1 cellular context compared by ENCODE assay signal in genomic region chr2:9095690-9096089, GRCh38.
TF ChIP-seq lines count a peak whose summit lies in the region.

No MANE protein-coding gene starts in this region.

TF ChIP-seq in HepG2, 621 proteins besides CTCF, POLR2A, EP300 and RAD21 (continued from another document):
- TF ChIP-seq ZNF687 (CRISPR knock-in tag; IDR thresholded peaks at IDR 0.05) = peak; percentile 10; the same call in 1 of the 2 replicates
- no peak for TF ChIP-seq SOX6 (IDR thresholded peaks at IDR 0.05)
- no peak for TF ChIP-seq SOX6 (CRISPR knock-in tag; IDR thresholded peaks at IDR 0.05)
- no peak for TF ChIP-seq ZBTB49 (CRISPR knock-in tag; IDR thresholded peaks at IDR 0.05; ENCODE audit: borderline replicate concordance)
- no peak for TF ChIP-seq ZNF850 (CRISPR knock-in tag; conservative IDR thresholded peaks at IDR 0.05)
- no peak for TF ChIP-seq ZNF607 (CRISPR knock-in tag; IDR thresholded peaks at IDR 0.05; ENCODE audit: borderline replicate concordance)
- TF ChIP-seq GFI1 (CRISPR knock-in tag; IDR thresholded peaks at IDR 0.05; ENCODE audit: borderline replicate concordance) = no peak
- TF ChIP-seq ZNF263 (CRISPR knock-in tag; IDR thresholded peaks at IDR 0.05) = 0 out of 2 replicates have a peak, but pooled peaks have one; percentile 40
- 0 out of 2 replicates have a peak, but pooled peaks have one; percentile 40 for TF ChIP-seq HNRNPL (IDR thresholded peaks at IDR 0.05; ENCODE audit: low read depth, low read length)
- TF ChIP-seq HNRNPLL (IDR thresholded peaks at IDR 0.05; ENCODE audit: low read depth, low read length, poor library complexity, severe bottlenecking) = peak; percentile 48
- TF ChIP-seq, protein P1, sequence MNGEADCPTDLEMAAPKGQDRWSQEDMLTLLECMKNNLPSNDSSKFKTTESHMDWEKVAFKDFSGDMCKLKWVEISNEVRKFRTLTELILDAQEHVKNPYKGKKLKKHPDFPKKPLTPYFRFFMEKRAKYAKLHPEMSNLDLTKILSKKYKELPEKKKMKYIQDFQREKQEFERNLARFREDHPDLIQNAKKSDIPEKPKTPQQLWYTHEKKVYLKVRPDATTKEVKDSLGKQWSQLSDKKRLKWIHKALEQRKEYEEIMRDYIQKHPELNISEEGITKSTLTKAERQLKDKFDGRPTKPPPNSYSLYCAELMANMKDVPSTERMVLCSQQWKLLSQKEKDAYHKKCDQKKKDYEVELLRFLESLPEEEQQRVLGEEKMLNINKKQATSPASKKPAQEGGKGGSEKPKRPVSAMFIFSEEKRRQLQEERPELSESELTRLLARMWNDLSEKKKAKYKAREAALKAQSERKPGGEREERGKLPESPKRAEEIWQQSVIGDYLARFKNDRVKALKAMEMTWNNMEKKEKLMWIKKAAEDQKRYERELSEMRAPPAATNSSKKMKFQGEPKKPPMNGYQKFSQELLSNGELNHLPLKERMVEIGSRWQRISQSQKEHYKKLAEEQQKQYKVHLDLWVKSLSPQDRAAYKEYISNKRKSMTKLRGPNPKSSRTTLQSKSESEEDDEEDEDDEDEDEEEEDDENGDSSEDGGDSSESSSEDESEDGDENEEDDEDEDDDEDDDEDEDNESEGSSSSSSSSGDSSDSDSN (CRISPR knock-in tag; IDR thresholded peaks at IDR 0.05) = 0 out of 2 replicates have a peak, but pooled peaks have one; percentile 27
- TF ChIP-seq JARID2 (CRISPR knock-in tag; IDR thresholded peaks at IDR 0.05; ENCODE audit: insufficient replicate concordance) = no peak
- TF ChIP-seq RXRA (CRISPR knock-in tag; IDR thresholded peaks at IDR 0.05) = peak; percentile 34; the same call in 1 of the 2 replicates
- TF ChIP-seq, protein P2, sequence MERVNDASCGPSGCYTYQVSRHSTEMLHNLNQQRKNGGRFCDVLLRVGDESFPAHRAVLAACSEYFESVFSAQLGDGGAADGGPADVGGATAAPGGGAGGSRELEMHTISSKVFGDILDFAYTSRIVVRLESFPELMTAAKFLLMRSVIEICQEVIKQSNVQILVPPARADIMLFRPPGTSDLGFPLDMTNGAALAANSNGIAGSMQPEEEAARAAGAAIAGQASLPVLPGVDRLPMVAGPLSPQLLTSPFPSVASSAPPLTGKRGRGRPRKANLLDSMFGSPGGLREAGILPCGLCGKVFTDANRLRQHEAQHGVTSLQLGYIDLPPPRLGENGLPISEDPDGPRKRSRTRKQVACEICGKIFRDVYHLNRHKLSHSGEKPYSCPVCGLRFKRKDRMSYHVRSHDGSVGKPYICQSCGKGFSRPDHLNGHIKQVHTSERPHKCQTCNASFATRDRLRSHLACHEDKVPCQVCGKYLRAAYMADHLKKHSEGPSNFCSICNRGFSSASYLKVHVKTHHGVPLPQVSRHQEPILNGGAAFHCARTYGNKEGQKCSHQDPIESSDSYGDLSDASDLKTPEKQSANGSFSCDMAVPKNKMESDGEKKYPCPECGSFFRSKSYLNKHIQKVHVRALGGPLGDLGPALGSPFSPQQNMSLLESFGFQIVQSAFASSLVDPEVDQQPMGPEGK (CRISPR knock-in tag; IDR thresholded peaks at IDR 0.05) = 0 out of 2 replicates have a peak, but pooled peaks have one; percentile 21
- TF ChIP-seq EED (CRISPR knock-in tag; IDR thresholded peaks at IDR 0.05) = no peak
- no peak for TF ChIP-seq ZNF350 (CRISPR knock-in tag; IDR thresholded peaks at IDR 0.05; ENCODE audit: borderline replicate concordance, low read depth)
- TF ChIP-seq, protein P3, sequence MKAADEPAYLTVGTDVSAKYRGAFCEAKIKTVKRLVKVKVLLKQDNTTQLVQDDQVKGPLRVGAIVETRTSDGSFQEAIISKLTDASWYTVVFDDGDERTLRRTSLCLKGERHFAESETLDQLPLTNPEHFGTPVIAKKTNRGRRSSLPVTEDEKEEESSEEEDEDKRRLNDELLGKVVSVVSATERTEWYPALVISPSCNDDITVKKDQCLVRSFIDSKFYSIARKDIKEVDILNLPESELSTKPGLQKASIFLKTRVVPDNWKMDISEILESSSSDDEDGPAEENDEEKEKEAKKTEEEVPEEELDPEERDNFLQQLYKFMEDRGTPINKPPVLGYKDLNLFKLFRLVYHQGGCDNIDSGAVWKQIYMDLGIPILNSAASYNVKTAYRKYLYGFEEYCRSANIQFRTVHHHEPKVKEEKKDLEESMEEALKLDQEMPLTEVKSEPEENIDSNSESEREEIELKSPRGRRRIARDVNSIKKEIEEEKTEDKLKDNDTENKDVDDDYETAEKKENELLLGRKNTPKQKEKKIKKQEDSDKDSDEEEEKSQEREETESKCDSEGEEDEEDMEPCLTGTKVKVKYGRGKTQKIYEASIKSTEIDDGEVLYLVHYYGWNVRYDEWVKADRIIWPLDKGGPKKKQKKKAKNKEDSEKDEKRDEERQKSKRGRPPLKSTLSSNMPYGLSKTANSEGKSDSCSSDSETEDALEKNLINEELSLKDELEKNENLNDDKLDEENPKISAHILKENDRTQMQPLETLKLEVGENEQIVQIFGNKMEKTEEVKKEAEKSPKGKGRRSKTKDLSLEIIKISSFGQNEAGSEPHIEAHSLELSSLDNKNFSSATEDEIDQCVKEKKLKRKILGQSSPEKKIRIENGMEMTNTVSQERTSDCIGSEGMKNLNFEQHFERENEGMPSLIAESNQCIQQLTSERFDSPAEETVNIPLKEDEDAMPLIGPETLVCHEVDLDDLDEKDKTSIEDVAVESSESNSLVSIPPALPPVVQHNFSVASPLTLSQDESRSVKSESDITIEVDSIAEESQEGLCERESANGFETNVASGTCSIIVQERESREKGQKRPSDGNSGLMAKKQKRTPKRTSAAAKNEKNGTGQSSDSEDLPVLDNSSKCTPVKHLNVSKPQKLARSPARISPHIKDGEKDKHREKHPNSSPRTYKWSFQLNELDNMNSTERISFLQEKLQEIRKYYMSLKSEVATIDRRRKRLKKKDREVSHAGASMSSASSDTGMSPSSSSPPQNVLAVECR (CRISPR knock-in tag; IDR thresholded peaks at IDR 0.05; ENCODE audit: borderline replicate concordance) = no peak
TF ChIP-seq in HepG2: peak in this region for 7.
